ENCODE assay signal across 32 cellular contexts in genomic region chr18:73514449-73514848, GRCh38.
"Had no signal": no experiment of that assay in that cellular context is flagged by ENCODE, and none has a peak within 500 bp of the region (broad histone marks: within the 10 kb centered on the region; RNA-seq: fewer than 3 reads in every experiment).

No MANE protein-coding gene starts in this region.

- H3K4me1 Mint-ChIP-seq: activated CD4-positive, alpha-beta T cell treated with anti-CD3 and anti-CD28 coated beads for 36 hours; activated CD4-positive, alpha-beta T cell treated with anti-CD3 and anti-CD28 coated beads, Interleukin-2, amount 10 ng/mL, durations not matched to agents 7 days and 5 days; WTC11 had no signal

- DNase-seq: activated CD4-positive, alpha-beta T cell treated with anti-CD3 and anti-CD28 coated beads for 36 hours; activated CD4-positive, alpha-beta T cell treated with anti-CD3 and anti-CD28 coated beads, Interleukin-2, amount 10 ng/mL, durations not matched to agents 7 days and 5 days; activated CD4-positive, alpha-beta T cell treated with anti-CD3 and anti-CD28 coated beads, Interleukin-2, amount 50 U/mL, for 48 hours; activated CD8-positive, alpha-beta T cell treated with anti-CD3 and anti-CD28 coated beads, Interleukin-2, amount 10 ng/mL, durations not matched to agents 7 days and 5 days; activated gamma-delta T cell; activated naive CD4-positive, alpha-beta T cell treated with Interleukin-2 at 50 U/mL for 16 hours; activated T-cell treated with anti-CD3 and anti-CD28 coated beads, Interleukin-2, amount 50 U/mL, for 24 hours; adrenal gland; body of pancreas; Kasumi-1; KG1; MG63; MV-4-11; NCI-H1092; NCI-H1436 treated with DMSO at 0.1 percent for 48 hours; NCI-H1694 treated with DMSO at 0.1 percent for 48 hours; NCI-H2029; NCI-H345; OCI-M1; SHP77 treated with DMSO at 0.1 percent for 48 hours; SK-N-SH had no signal

- H3K4me1 ChIP-seq: adrenal gland, body of pancreas, breast epithelium, SJSA1 had no signal

- FAIRE-seq: astrocyte, TTC549 had no signal

- H3K27ac ChIP-seq: adrenal gland, body of pancreas, breast epithelium, SJSA1 had no signal

- H3K27me3 ChIP-seq: adrenal gland, body of pancreas, breast epithelium, MG63, SJSA1 had no signal

- H3K9me3 Mint-ChIP-seq: activated CD4-positive, alpha-beta T cell treated with anti-CD3 and anti-CD28 coated beads, Interleukin-2, amount 10 ng/mL, durations not matched to agents 7 days and 5 days; activated T-cell treated with anti-CD3 and anti-CD28 coated beads, Interleukin-2, amount 50 U/mL, for 24 hours; activated T-helper 2 cell treated with anti-CD3 and anti-CD28 coated beads, Interferon-gamma antibody, Interleukin-2, Interleukin-4, amounts not matched to agents 10 μg/mL and 5 μg/mL and 100 μg/mL, durations not matched to agents 14 hours and 24 hours and 36 hours; T-helper 1 cell treated with Interleukin-12 subunit alpha and Interleukin-12 subunit beta and Interleukin-4 antibody, amounts not matched to agents 30 μg/mL and 1 μg/mL, for 36 hours; T-helper 2 cell treated with Interferon-gamma antibody and Interleukin-4, amounts not matched to agents 5 μg/mL and 100 μg/mL, for 36 hours had no signal

- H3K4me3 ChIP-seq: adrenal gland, body of pancreas, breast epithelium, MG63, SJSA1 had no signal

- H3K4me3 Mint-ChIP-seq: activated CD4-positive, alpha-beta T cell treated with anti-CD3 and anti-CD28 coated beads for 36 hours; activated CD4-positive, alpha-beta T cell treated with anti-CD3 and anti-CD28 coated beads, Interleukin-2, amount 10 ng/mL, durations not matched to agents 7 days and 5 days; activated CD8-positive, alpha-beta T cell treated with anti-CD3 and anti-CD28 coated beads, Interleukin-2, amount 10 ng/mL, durations not matched to agents 7 days and 5 days; activated T-cell treated with anti-CD3 and anti-CD28 coated beads, Interleukin-2, amount 50 U/mL, for 24 hours; T-helper 1 cell treated with Interleukin-12 subunit alpha and Interleukin-12 subunit beta and Interleukin-4 antibody, amounts not matched to agents 30 μg/mL and 1 μg/mL, for 36 hours; T-helper 2 cell treated with Interferon-gamma antibody and Interleukin-4, amounts not matched to agents 5 μg/mL and 100 μg/mL, for 36 hours; WTC11 had no signal

- H3K36me3 Mint-ChIP-seq: activated naive CD4-positive, alpha-beta T cell treated with anti-CD3 and anti-CD28 coated beads, Interleukin-2, amount 50 U/mL, for 72 hours had no signal

- H3K27ac Mint-ChIP-seq: activated CD4-positive, alpha-beta T cell treated with anti-CD3 and anti-CD28 coated beads for 36 hours; activated CD4-positive, alpha-beta T cell treated with anti-CD3 and anti-CD28 coated beads, Interleukin-2, amount 10 ng/mL, durations not matched to agents 7 days and 5 days; activated CD8-positive, alpha-beta T cell treated with anti-CD3 and anti-CD28 coated beads, Interleukin-2, amount 10 ng/mL, durations not matched to agents 7 days and 5 days; activated naive CD4-positive, alpha-beta T cell treated with anti-CD3 and anti-CD28 coated beads, Interleukin-2, amount 50 U/mL, for 72 hours; activated T-cell treated with anti-CD3 and anti-CD28 coated beads, Interleukin-2, amount 50 U/mL, for 24 hours; activated T-helper 2 cell treated with anti-CD3 and anti-CD28 coated beads, Interferon-gamma antibody, Interleukin-2, Interleukin-4, amounts not matched to agents 10 μg/mL and 5 μg/mL and 100 μg/mL, durations not matched to agents 14 hours and 24 hours and 36 hours; T-helper 1 cell treated with Interleukin-12 subunit alpha and Interleukin-12 subunit beta and Interleukin-4 antibody, amounts not matched to agents 30 μg/mL and 1 μg/mL, for 36 hours; T-helper 2 cell treated with Interferon-gamma antibody and Interleukin-4, amounts not matched to agents 5 μg/mL and 100 μg/mL, for 36 hours; WTC11 had no signal

- H3K36me3 ChIP-seq: adrenal gland, breast epithelium, MG63, SJSA1 had no signal

- H3K9me3 ChIP-seq: adrenal gland, body of pancreas, breast epithelium, MG63, SJSA1, SK-N-SH had no signal

- ATAC-seq: activated CD4-positive, alpha-beta T cell treated with anti-CD3 and anti-CD28 coated beads for 36 hours; activated CD4-positive, CD25-positive, alpha-beta regulatory T cell treated with anti-CD3 and anti-CD28 coated beads, Interleukin-2, amount 50 U/mL, for 24 hours; activated CD8-positive, alpha-beta T cell treated with anti-CD3 and anti-CD28 coated beads, Interleukin-2, amount 10 ng/mL, durations not matched to agents 7 days and 5 days; activated naive CD4-positive, alpha-beta T cell treated with anti-CD3 and anti-CD28 coated beads, Interleukin-2, amount 50 U/mL, for 72 hours; body of pancreas; Panc1; WTC11 had no signal

- H3K9me2 ChIP-seq: SK-N-SH had no signal

- H3K4me2 ChIP-seq: SK-N-SH had no signal
